2 cellular contexts compared by ENCODE assay signal in genomic region chr18:36441872-36442271, GRCh38.
TF ChIP-seq lines count a peak whose summit lies in the region.

No MANE protein-coding gene starts in this region.

TF ChIP-seq in liver, 16 proteins besides CTCF, POLR2A, EP300 and RAD21 (continued from another document):
- TF ChIP-seq, protein P1, sequence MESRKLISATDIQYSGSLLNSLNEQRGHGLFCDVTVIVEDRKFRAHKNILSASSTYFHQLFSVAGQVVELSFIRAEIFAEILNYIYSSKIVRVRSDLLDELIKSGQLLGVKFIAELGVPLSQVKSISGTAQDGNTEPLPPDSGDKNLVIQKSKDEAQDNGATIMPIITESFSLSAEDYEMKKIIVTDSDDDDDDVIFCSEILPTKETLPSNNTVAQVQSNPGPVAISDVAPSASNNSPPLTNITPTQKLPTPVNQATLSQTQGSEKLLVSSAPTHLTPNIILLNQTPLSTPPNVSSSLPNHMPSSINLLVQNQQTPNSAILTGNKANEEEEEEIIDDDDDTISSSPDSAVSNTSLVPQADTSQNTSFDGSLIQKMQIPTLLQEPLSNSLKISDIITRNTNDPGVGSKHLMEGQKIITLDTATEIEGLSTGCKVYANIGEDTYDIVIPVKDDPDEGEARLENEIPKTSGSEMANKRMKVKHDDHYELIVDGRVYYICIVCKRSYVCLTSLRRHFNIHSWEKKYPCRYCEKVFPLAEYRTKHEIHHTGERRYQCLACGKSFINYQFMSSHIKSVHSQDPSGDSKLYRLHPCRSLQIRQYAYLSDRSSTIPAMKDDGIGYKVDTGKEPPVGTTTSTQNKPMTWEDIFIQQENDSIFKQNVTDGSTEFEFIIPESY (IDR thresholded peaks at IDR 0.05): no peak
- TF ChIP-seq JUND (IDR thresholded peaks at IDR 0.05): peak; percentile 33 to 76

TF ChIP-seq in HepG2, 621 proteins besides CTCF, POLR2A, EP300 and RAD21 (continued from another document):
- TF ChIP-seq CBX1 (IDR thresholded peaks at IDR 0.05; ENCODE audit: low read depth) (no peak), ZSCAN31 (CRISPR knock-in tag; IDR thresholded peaks at IDR 0.05; ENCODE audit: low read depth) (no peak), CHD2 (IDR thresholded peaks at IDR 0.05; ENCODE audit: low read depth, low read length) (no peak), ZNF350 (CRISPR knock-in tag; IDR thresholded peaks at IDR 0.05; ENCODE audit: borderline replicate concordance, low read depth) (no peak), NCOA1 (CRISPR knock-in tag; IDR thresholded peaks at IDR 0.05) (no peak), ZNF256 (CRISPR knock-in tag; conservative IDR thresholded peaks at IDR 0.05) (no peak), ZNF143 (CRISPR knock-in tag; IDR thresholded peaks at IDR 0.05) (no peak), POLR2G (IDR thresholded peaks at IDR 0.05; ENCODE audit: low read depth, low read length) (no peak), MAZ (IDR thresholded peaks at IDR 0.05; ENCODE audit: borderline replicate concordance, low read depth, low read length) (no peak), MAZ (CRISPR knock-in tag; IDR thresholded peaks at IDR 0.05; ENCODE audit: low read depth) (no peak), ZNF335 (CRISPR knock-in tag; IDR thresholded peaks at IDR 0.05) (no peak)
